In genomic region chr9:107435415-107435814, GRCh38 we compare ENCODE assay signal across 3 cellular contexts.
A peak's percentile ranks its signal among the peaks of the same experiment; 100 is the strongest.
TF ChIP-seq lines count a peak whose summit lies in the region.

No MANE protein-coding gene starts in this region.

TF ChIP-seq in HepG2, 621 proteins besides CTCF, POLR2A, EP300 and RAD21:
- TF ChIP-seq MAFF (IDR thresholded peaks at IDR 0.05; ENCODE audit: low read depth, low read length) (peak; percentile 67), MAFK (conservative IDR thresholded peaks at IDR 0.05 in 1 of 2, IDR thresholded peaks at IDR 0.05 in 1 of 2; ENCODE audit: low read length in 2 of 2) (peak; percentile 54 to 75; a peak in 2 of 4 replicates), SRY (CRISPR knock-in tag; IDR thresholded peaks at IDR 0.05) (no peak)

TF ChIP-seq in IMR-90, 13 proteins besides CTCF, POLR2A, EP300 and RAD21:
- TF ChIP-seq CEBPB (IDR thresholded peaks at IDR 0.05; ENCODE audit: low read depth, low read length) (no peak), USF2 (IDR thresholded peaks at IDR 0.05; ENCODE audit: low read depth, low read length) (no peak), SMC3 (IDR thresholded peaks at IDR 0.05; ENCODE audit: low read depth, low read length) (no peak), CHD1 (IDR thresholded peaks at IDR 0.05; ENCODE audit: low read depth, low read length) (no peak), MAFK (IDR thresholded peaks at IDR 0.05; ENCODE audit: low read depth, low read length) (peak; percentile 39; the same call in 1 of the 2 replicates)

TF ChIP-seq in K562, 482 proteins besides CTCF, POLR2A, EP300 and RAD21:
- TF ChIP-seq, protein P1, sequence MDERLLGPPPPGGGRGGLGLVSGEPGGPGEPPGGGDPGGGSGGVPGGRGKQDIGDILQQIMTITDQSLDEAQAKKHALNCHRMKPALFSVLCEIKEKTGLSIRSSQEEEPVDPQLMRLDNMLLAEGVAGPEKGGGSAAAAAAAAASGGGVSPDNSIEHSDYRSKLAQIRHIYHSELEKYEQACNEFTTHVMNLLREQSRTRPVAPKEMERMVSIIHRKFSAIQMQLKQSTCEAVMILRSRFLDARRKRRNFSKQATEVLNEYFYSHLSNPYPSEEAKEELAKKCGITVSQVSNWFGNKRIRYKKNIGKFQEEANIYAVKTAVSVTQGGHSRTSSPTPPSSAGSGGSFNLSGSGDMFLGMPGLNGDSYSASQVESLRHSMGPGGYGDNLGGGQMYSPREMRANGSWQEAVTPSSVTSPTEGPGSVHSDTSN (CRISPR knock-in tag; IDR thresholded peaks at IDR 0.05; ENCODE audit: low read depth), result no peak
- TF ChIP-seq, protein P1 (tag; conservative IDR thresholded peaks at IDR 0.05; ENCODE audit: low read depth), result no peak
- no peak for TF ChIP-seq SMAD4 (CRISPR knock-in tag; conservative IDR thresholded peaks at IDR 0.05)
- no peak for TF ChIP-seq MGA (IDR thresholded peaks at IDR 0.05)
- peak; percentile 13; the same call in 1 of the 2 replicates for TF ChIP-seq C11orf30 (IDR thresholded peaks at IDR 0.05; ENCODE audit: low read depth)
- TF ChIP-seq MAFG (tag; conservative IDR thresholded peaks at IDR 0.05), result peak; percentile 40; the same call in 1 of the 2 replicates
- TF ChIP-seq MCM2 (IDR thresholded peaks at IDR 0.05; ENCODE audit: low read depth), result no peak
- peak; percentile 48 for TF ChIP-seq ZNF316 (IDR thresholded peaks at IDR 0.05)
